Comparison of ENCODE assay signal across 8 cellular contexts in the genomic region with DNA sequence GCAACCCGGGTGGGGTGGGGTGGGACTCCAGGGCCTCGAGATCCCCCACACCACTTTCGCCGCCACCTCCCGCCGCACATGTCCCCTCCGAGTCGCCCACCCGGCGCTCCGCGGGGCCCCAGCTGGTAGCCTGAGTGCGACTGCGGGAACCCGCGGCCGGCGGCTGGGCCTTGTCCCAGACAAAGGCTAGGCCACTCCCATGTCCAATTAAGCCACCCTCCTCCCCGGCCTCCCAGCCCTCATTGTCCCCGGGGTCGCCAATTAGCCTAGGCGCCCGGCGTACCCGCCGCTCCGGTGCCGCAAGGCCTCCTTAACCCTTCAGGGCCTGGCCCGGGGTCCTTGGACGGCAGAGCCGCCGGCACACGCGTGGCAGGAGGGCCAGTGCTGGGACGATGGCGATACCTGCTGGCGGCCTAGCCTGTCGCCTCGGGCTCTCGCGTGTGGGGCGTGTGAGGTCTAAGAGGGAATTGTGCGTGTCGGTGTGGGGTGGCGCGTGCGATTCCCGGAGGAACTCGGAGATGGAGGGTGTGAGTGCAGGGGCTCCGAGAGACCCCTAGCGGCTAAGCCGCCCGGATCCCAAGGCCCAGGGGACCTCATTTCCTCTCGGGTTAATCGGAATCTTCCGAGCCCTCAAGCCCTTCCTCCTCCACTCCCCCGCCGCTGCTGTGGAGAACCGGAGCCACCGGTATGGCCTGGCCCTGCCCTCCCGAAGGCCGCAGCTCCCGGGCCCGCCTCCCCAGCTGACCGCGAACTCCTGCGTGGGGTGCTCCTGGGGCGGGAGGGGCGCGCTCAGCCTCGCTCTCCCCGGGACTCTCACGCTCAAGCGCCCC. TPM values are rescaled to one million over a fixed set of nuclear protein-coding genes. Genes with fewer than 3 reads are reported as not detected.
DNase-seq lines count a peak whose midpoint lies in the region; ATAC-seq, FAIRE-seq and TF ChIP-seq lines count a peak whose summit lies in the region.

No MANE protein-coding gene starts in this region.

- in situ Hi-C loops in HepG2 (cut with HindIII; ENCODE audit: extremely low pct_ligation_motif_present, low pct_unique_long_range_greater_than_20kb): loop anchor here (5.0 to 10.0 kb wide), 2 partner anchors 171 to 423 kb away; no protein-coding TSS in a partner anchor

- peaks cover 39% of the 10 kb centered on the region for H3K27me3 Mint-ChIP-seq in central memory CD8-positive, alpha-beta T cell

- CTCF ChIA-PET in PC-9 (lab: Charles Lee): interaction anchor here (0.6 to 1.9 kb wide), 8 partner anchors 156 to 818 kb away, joined by 3 to 7 read pairs (median 4); no protein-coding TSS in a partner anchor
- CTCF ChIA-PET in HepG2 (lab: Yijun Ruan, JAX; ENCODE audit: low intra/inter-chr PET ratio, low total read pairs): interaction anchor here (1.3 to 2.9 kb wide), 5 partner anchors 139 to 425 kb away, joined by 3 to 52 read pairs (median 18); no protein-coding TSS in a partner anchor

- WGBS in HepG2 (ENCODE audit: low lambda C conversion rate): 97% methylated on average over 72 of the region's 74 CpGs
- WGBS in stomach, 5 donors: 1 to 3% (median 1%) methylated on average over 49 to 74 of the region's 74 CpGs

- H3K4me3 ChIP-seq in PC-9 (peak overlapping the region; percentile 92), HepG2 (replicated peaks in 1 of 3; ENCODE audit: insufficient read depth in 1 of 3, low read depth in 2 of 3, low read length in 3 of 3) (no peak overlapping the region), stomach (peak overlapping the region; percentile 46 to 75 (median 65))

- no peaks in the 10 kb centered on the region for H3K36me3 ChIP-seq in PC-9 (ENCODE audit: low read depth)
- no peaks in the 10 kb centered on the region for H3K36me3 ChIP-seq in HepG2 (replicated peaks in 1 of 2; ENCODE audit: control insufficient read depth in 1 of 2, insufficient read depth in 2 of 2, low read length in 2 of 2)
- H3K36me3 ChIP-seq in stomach: no peaks in the 10 kb centered on the region

- peaks cover 15% of the 10 kb centered on the region for H3K4me1 Mint-ChIP-seq in central memory CD8-positive, alpha-beta T cell

- H3K4me1 ChIP-seq in PC-9 (replicated peaks; ENCODE audit: insufficient read depth): 0 out of 2 replicates have a peak, but pooled peaks cover 6% of the 10 kb centered on the region
- peaks cover 66% of the 10 kb centered on the region for H3K4me1 ChIP-seq in HepG2 (ENCODE audit: insufficient read depth, low read length)
- H3K4me1 ChIP-seq in stomach: peaks cover 25 to 78% (median 60%) of the 10 kb centered on the region in 4 donors

- H3K9me3 ChIP-seq in PC-9 (ENCODE audit: insufficient read depth, low read depth) (no peaks in the 10 kb centered on the region), HepG2 (ENCODE audit: low read length) (no peaks in the 10 kb centered on the region), stomach (no peaks in the 10 kb centered on the region)

- no peak for TF ChIP-seq POLR2A in HepG2 (IDR thresholded peaks at IDR 0.05; ENCODE audit: insufficient read depth in 1 of 2, low read depth in 2 of 2, low read length in 2 of 2)
- no peak for TF ChIP-seq POLR2A in stomach (IDR thresholded peaks at IDR 0.05)

- H3K79me2 ChIP-seq in PC-9 (ENCODE audit: low read depth) (no peaks in the 10 kb centered on the region), HepG2 (ENCODE audit: insufficient read depth, low read length) (no peaks in the 10 kb centered on the region)

- TF ChIP-seq CTCF in C4-2B (conservative IDR thresholded peaks at IDR 0.05) (no peak), GM20000 (IDR thresholded peaks at IDR 0.05; ENCODE audit: extremely low read depth, missing control alignments) (no peak), PC-9 (conservative IDR thresholded peaks at IDR 0.05) (0 out of 2 replicates have a peak, but pooled peaks have one; percentile 19), HepG2 (CRISPR knock-in tag; IDR thresholded peaks at IDR 0.05) (no peak), stomach (IDR thresholded peaks at IDR 0.05) (peak in 1 of 7 experiments; percentile 2)

- intact Hi-C loops in PC-9 (cut with micrococcal nuclease; ENCODE audit: unreplicated experiment) (loop anchor here (2.0 to 5.0 kb wide), 4 partner anchors 226 to 697 kb away; no protein-coding TSS in a partner anchor), HepG2 (cut with micrococcal nuclease; ENCODE audit: unreplicated experiment) (loop anchor here (5.0 kb wide), 1 partner anchor 426 kb away; no protein-coding TSS in a partner anchor), stomach (cut with DNase I; ENCODE audit: low total_unique reads) (loop anchor here (10.0 kb wide), 1 partner anchor 423 kb away; no protein-coding TSS in a partner anchor)

- H3K4me3 Mint-ChIP-seq in central memory CD8-positive, alpha-beta T cell: peak overlapping the region; percentile 74

- peaks cover 9% of the 10 kb centered on the region for H3K36me3 Mint-ChIP-seq in central memory CD8-positive, alpha-beta T cell (ENCODE audit: insufficient read depth)

- H3K4me2 ChIP-seq in PC-9 (peak overlapping the region; percentile 93), HepG2 (ENCODE audit: low read depth, low read length) (no peak overlapping the region)

- H2AFZ ChIP-seq in PC-9 (peak overlapping the region; percentile 99), HepG2 (ENCODE audit: low read length) (no peak overlapping the region)

- DNase-seq in GM20000 (ENCODE audit: low spot score): peak; percentile 69
- DNase-seq in PC-9: peak; percentile 52 to 79
- DNase-seq in central memory CD8-positive, alpha-beta T cell (ENCODE audit: low spot score in 2 of 2): peak in 1 of 2 donors; percentile 16
- DNase-seq in HepG2 (ENCODE audit: low spot score): no peak
- peak; percentile 51 for DNase-seq in stomach
- no peak for DNase-seq in cerebellar cortex (ENCODE audit: low spot score)

- H3K27ac ChIP-seq in C4-2B (peak overlapping the region; percentile 67), PC-9 (peak overlapping the region; percentile 27), HepG2 (ENCODE audit: extremely low read length, insufficient read depth, low read length) (no peak overlapping the region), stomach (peak overlapping the region; percentile 55 to 93 (median 84))

- no peaks in the 10 kb centered on the region for H3K9me2 ChIP-seq in PC-9 (ENCODE audit: insufficient read depth)

- H3K27me3 ChIP-seq in PC-9 (ENCODE audit: insufficient read depth, low read depth) (no peaks in the 10 kb centered on the region), HepG2 (ENCODE audit: control insufficient read depth in 1 of 2, insufficient read depth in 2 of 2, low read length in 2 of 2) (no peaks in the 10 kb centered on the region), stomach (peaks cover 5 to 82% (median 55%) of the 10 kb centered on the region in 3 donors)

- H3K27ac Mint-ChIP-seq in central memory CD8-positive, alpha-beta T cell (ENCODE audit: low read depth): no peak overlapping the region

- H3K9me3 Mint-ChIP-seq in central memory CD8-positive, alpha-beta T cell: no peaks in the 10 kb centered on the region

- no peaks in the 10 kb centered on the region for H3F3A ChIP-seq in PC-9 (ENCODE audit: insufficient read depth, low read depth)

- BruUV-seq in PC-9 (replicated peaks; lab: Mats Ljungman, UMichigan) (TSS peak; percentile 62), HepG2 (replicated peaks; lab: Mats Ljungman, UMichigan) (no TSS peak)

- POLR2A ChIA-PET in PC-9 (lab: Charles Lee; ENCODE audit: unreplicated experiment) (interaction anchor here (0.6 to 0.7 kb wide), 2 partner anchors 439 to 655 kb away, joined by 3 to 8 read pairs; no protein-coding TSS in a partner anchor), HepG2 (lab: Yijun Ruan, JAX) (interaction anchor here (2.8 to 3.7 kb wide), 2 partner anchors 11 kb away, joined by 19 to 34 read pairs; a partner anchor contains a TSS)

- no peak for FAIRE-seq in HepG2 (lab: Jason Lieb, UNC)

- no peak for TF ChIP-seq EP300 in HepG2 (IDR thresholded peaks at IDR 0.05; ENCODE audit: low read depth in 2 of 2, low read length in 2 of 2)
- no peak for TF ChIP-seq EP300 in HepG2 (CRISPR knock-in tag; IDR thresholded peaks at IDR 0.05; ENCODE audit: borderline replicate concordance)
- no peak for TF ChIP-seq EP300 in stomach (IDR thresholded peaks at IDR 0.05)

- H3K9ac ChIP-seq in HepG2 (ENCODE audit: insufficient read depth, low read depth, low read length): no peak overlapping the region

- ATAC-seq in central memory CD8-positive, alpha-beta T cell (replicated peaks; ENCODE audit: extremely low read depth, poor library complexity, severe bottlenecking): peak; percentile 12
- ATAC-seq in HepG2 (no peak), HG03469 (IDR thresholded peaks at IDR 0.05; ENCODE audit: unreplicated experiment) (no peak)

- H4K20me1 ChIP-seq in PC-9 (ENCODE audit: insufficient read depth) (no peaks in the 10 kb centered on the region), HepG2 (ENCODE audit: insufficient read depth, low read length) (no peaks in the 10 kb centered on the region)

- TF ChIP-seq RAD21 in HepG2 (CRISPR knock-in tag; IDR thresholded peaks at IDR 0.05): no peak

RNA-seq across cellular contexts. Expression of a gene that starts 11.7 kb away (rescaled TPM):
- total RNA-seq in PC-9 (2021) (0.44 and 0.60 TPM in 2 replicates), HepG2 (2016; rRNA removed; fragmentation: Illumina TruSeq; extraction: Trizol) (10.2 and 15.3 TPM in 2 replicates), stomach (10 to 100 TPM in 4 of 5 donors, under 1 TPM in 1; 0.58 to 31.6 (median 22.3) TPM)
- total RNA-seq in HepG2 (2016; cell fraction: cytosol; rRNA removed; fragmentation: Illumina TruSeq; extraction: Trizol; ENCODE audit: low read depth): 3.7 TPM in 2 replicates
- 8.3 and 14.7 TPM in 2 replicates for total RNA-seq in HepG2 (2016; cell fraction: insoluble cytoplasmic fraction; rRNA removed; fragmentation: Illumina TruSeq; extraction: Trizol)
- 9.6 and 10.4 TPM in 2 replicates for total RNA-seq in HepG2 (2016; cell fraction: membrane; rRNA removed; fragmentation: Illumina TruSeq; extraction: Trizol)
- 10.9 and 12.4 TPM in 2 replicates for total RNA-seq in HepG2 (2016; cell fraction: nucleus; rRNA removed; fragmentation: Illumina TruSeq; extraction: Trizol)
- polyA plus RNA-seq in HepG2 (2011; rRNA removed) (2.8 and 3.0 TPM in 2 replicates), stomach (10 to 100 TPM in 2 of 3 donors, 1 to 10 TPM in 1; 9.4 to 27.0 (median 21.8) TPM)
- 1.9 and 3.7 TPM in 2 replicates for polyA plus RNA-seq in HepG2 (2011; cell fraction: cytosol; rRNA removed)
- 9.5 and 10.4 TPM in 2 replicates for polyA plus RNA-seq in HepG2 (2011; cell fraction: nucleus; rRNA removed)
- polyA plus RNA-seq in HepG2 (2012): 1.0 and 1.6 TPM in 2 replicates
- polyA plus RNA-seq in HepG2 (2016; cell fraction: cytosol; fragmentation: Illumina TruSeq; extraction: Trizol; ENCODE audit: low read depth): 2.8 and 3.6 TPM in 2 replicates
- 13.1 and 15.6 TPM in 2 replicates for polyA plus RNA-seq in HepG2 (2016; cell fraction: insoluble cytoplasmic fraction; fragmentation: Illumina TruSeq; extraction: Trizol; ENCODE audit: low read depth)
- 8.1 and 8.9 TPM in 2 replicates for polyA plus RNA-seq in HepG2 (2016; cell fraction: membrane; fragmentation: Illumina TruSeq; extraction: Trizol; ENCODE audit: low read depth)
- polyA plus RNA-seq in HepG2 (2016; cell fraction: nucleus; fragmentation: Illumina TruSeq; extraction: Trizol; ENCODE audit: insufficient read depth, low read depth): 26.2 and 30.9 TPM in 2 replicates
- 3.0 and 6.9 TPM in 2 replicates for polyA minus RNA-seq in HepG2 (2011; rRNA and poly(A)+ RNA removed; ENCODE audit: low replicate concordance)
- 1.5 and 2.4 TPM in 2 replicates for polyA minus RNA-seq in HepG2 (2011; cell fraction: cytosol; rRNA and poly(A)+ RNA removed)
- 4.9 and 5.3 TPM in 2 replicates for polyA minus RNA-seq in HepG2 (2011; cell fraction: nucleus; rRNA and poly(A)+ RNA removed)

RNA-seq across cellular contexts. Expression of a gene that starts 40.9 kb away (rescaled TPM):
- total RNA-seq in PC-9 (2021) (0.88 TPM in 1 of 2 replicates, not detected in the other), HepG2 (2016; rRNA removed; fragmentation: Illumina TruSeq; extraction: Trizol) (0.86 and 1.1 TPM in 2 replicates), stomach (under 1 TPM in 1 of 5 donors, not detected in 4; 0.73 TPM)
- total RNA-seq in HepG2 (2016; cell fraction: cytosol; rRNA removed; fragmentation: Illumina TruSeq; extraction: Trizol; ENCODE audit: low read depth): 0.10 and 0.35 TPM in 2 replicates
- 0.92 and 1.3 TPM in 2 replicates for total RNA-seq in HepG2 (2016; cell fraction: insoluble cytoplasmic fraction; rRNA removed; fragmentation: Illumina TruSeq; extraction: Trizol)
- 1.1 and 1.5 TPM in 2 replicates for total RNA-seq in HepG2 (2016; cell fraction: membrane; rRNA removed; fragmentation: Illumina TruSeq; extraction: Trizol)
- 1.1 and 1.3 TPM in 2 replicates for total RNA-seq in HepG2 (2016; cell fraction: nucleus; rRNA removed; fragmentation: Illumina TruSeq; extraction: Trizol)
- polyA plus RNA-seq in HepG2 (2011; rRNA removed) (0.11 and 0.17 TPM in 2 replicates), stomach (under 1 TPM in 1 of 3 donors, not detected in 2; 0.08 TPM)
- polyA plus RNA-seq in HepG2 (2011; cell fraction: cytosol; rRNA removed): 0.05 and 0.09 TPM in 2 replicates
- 0.29 and 0.48 TPM in 2 replicates for polyA plus RNA-seq in HepG2 (2011; cell fraction: nucleus; rRNA removed)
- 0.15 and 0.40 TPM in 2 replicates for polyA plus RNA-seq in HepG2 (2012)
- 0.14 and 0.16 TPM in 2 replicates for polyA plus RNA-seq in HepG2 (2016; cell fraction: cytosol; fragmentation: Illumina TruSeq; extraction: Trizol; ENCODE audit: low read depth)
- polyA plus RNA-seq in HepG2 (2016; cell fraction: insoluble cytoplasmic fraction; fragmentation: Illumina TruSeq; extraction: Trizol; ENCODE audit: low read depth): 1.2 and 1.7 TPM in 2 replicates
- 0.49 and 0.62 TPM in 2 replicates for polyA plus RNA-seq in HepG2 (2016; cell fraction: membrane; fragmentation: Illumina TruSeq; extraction: Trizol; ENCODE audit: low read depth)
- polyA plus RNA-seq in HepG2 (2016; cell fraction: nucleus; fragmentation: Illumina TruSeq; extraction: Trizol; ENCODE audit: insufficient read depth, low read depth): 1.8 and 2.4 TPM in 2 replicates
- polyA minus RNA-seq in HepG2 (2011; rRNA and poly(A)+ RNA removed; ENCODE audit: low replicate concordance): not detected in 2 replicates
- polyA minus RNA-seq in HepG2 (2011; cell fraction: cytosol; rRNA and poly(A)+ RNA removed): not detected in 2 replicates
- not detected in 2 replicates for polyA minus RNA-seq in HepG2 (2011; cell fraction: nucleus; rRNA and poly(A)+ RNA removed)

Comparison
In these comparisons a context has a peak if more than half of its experiments do, and no peak if none do; other contexts are left out.
1. DNase-seq: peak in GM20000 (single experiment), PC-9 (2 of 2) and stomach (single experiment); none in HepG2 (single experiment) and cerebellar cortex (single experiment).
2. H3K4me3 ChIP-seq: peak in PC-9 (single experiment) and stomach (4 of 4); none in HepG2 (0 of 3).